Comparison of ENCODE assay signal across 25 cellular contexts in the genomic region with DNA sequence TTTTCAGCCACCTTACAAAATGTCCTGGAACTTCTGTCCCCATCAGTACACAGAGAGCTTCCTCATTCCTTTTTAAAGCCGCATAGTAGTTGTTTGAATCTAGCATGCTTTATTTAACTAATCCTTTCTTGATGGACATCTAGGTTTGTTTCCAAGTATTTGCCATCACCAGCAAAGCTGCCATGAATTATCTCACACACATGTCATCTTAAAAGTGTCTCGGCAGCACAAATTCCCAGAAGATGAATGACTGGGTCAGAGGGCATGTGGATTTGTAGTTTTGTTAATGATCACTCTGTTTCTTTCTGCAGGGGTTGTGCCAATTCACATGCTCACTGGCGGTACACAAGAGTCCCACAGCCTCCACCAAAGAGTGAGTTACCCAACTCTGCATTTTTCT.
DNase-seq lines count a peak whose midpoint lies in the region; ATAC-seq, FAIRE-seq and TF ChIP-seq lines count a peak whose summit lies in the region.
"Had no signal": no experiment of that assay in that cellular context is flagged by ENCODE, and none has a peak within 500 bp of the region (broad histone marks: within the 10 kb centered on the region; RNA-seq: fewer than 3 reads in every experiment).

No MANE protein-coding gene starts in this region.

- TF ChIP-seq CTCF in fibroblast of lung (conservative IDR thresholded peaks at IDR 0.05 in 1 of 2, IDR thresholded peaks at IDR 0.05 in 1 of 2; ENCODE audit: low read depth in 1 of 2, low read length in 2 of 2) (no peak), ascending aorta (IDR thresholded peaks at IDR 0.05) (no peak), GM10266 (IDR thresholded peaks at IDR 0.05; ENCODE audit: control insufficient read depth, insufficient read depth, low read depth, missing control alignments) (no peak)

- H3K36me3 ChIP-seq in fibroblast of lung (ENCODE audit: control insufficient read depth, insufficient read depth, low read length) (no peaks in the 10 kb centered on the region), trophoblast cell (ENCODE audit: control insufficient read depth in 1 of 2, insufficient read depth in 2 of 2, low read length in 2 of 2) (no peaks in the 10 kb centered on the region), ascending aorta (no peaks in the 10 kb centered on the region)
- H3K36me3 ChIP-seq: esophagus muscularis mucosa, SJSA1, uterus had no signal

- peak; percentile 10 for DNase-seq in Caki2 (ENCODE audit: low read depth)
- DNase-seq in RCC 7860 (ENCODE audit: low spot score) = peak; percentile 16
- peak; percentile 38 to 49 for DNase-seq in fibroblast of lung (ENCODE audit: low read depth in 2 of 2)
- DNase-seq in trophoblast cell = peak; percentile 31 to 66
- DNase-seq in ascending aorta (ENCODE audit: low spot score in 2 of 2) = no peak
- DNase-seq in urothelium cell line (ENCODE audit: low spot score) = no peak
- no peak for DNase-seq in GM10266 (ENCODE audit: extremely low spot score)
- DNase-seq: activated CD4-positive, alpha-beta T cell treated with anti-CD3 and anti-CD28 coated beads for 1 hour; activated CD8-positive, alpha-beta memory T cell treated with anti-CD3 and anti-CD28 coated beads for 24 hours; activated naive CD4-positive, alpha-beta T cell treated with anti-CD3 and anti-CD28 coated beads, Interleukin-2, amount 50 U/mL, for 16 hours; activated T-cell treated with anti-CD3 and anti-CD28 coated beads, Interleukin-2, amount 50 U/mL, for 4 hours; aorta; CD4-positive, CD25-positive, alpha-beta regulatory T cell; cerebellar nuclear complex; DMS 273 treated with DMSO at 0.1 percent for 48 hours; mesendoderm; naive thymus-derived CD8-positive, alpha-beta T cell; NK-92 treated with Interleukin-12 subunit alpha and Interleukin-12 subunit beta, amount 100 ng/mL, for 24 hours; uterus had no signal

- H2AK5ac ChIP-seq in trophoblast cell (ENCODE audit: low read length) = no peak overlapping the region

- no peak overlapping the region for H3K14ac ChIP-seq in trophoblast cell (ENCODE audit: low read length)

- no peak overlapping the region for H3K4me3 ChIP-seq in fibroblast of lung (replicated peaks in 1 of 4; ENCODE audit: control extremely low read depth in 1 of 4, insufficient read depth in 1 of 4, low read depth in 3 of 4, low read length in 4 of 4)
- no peak overlapping the region for H3K4me3 ChIP-seq in trophoblast cell (ENCODE audit: low read depth, low read length)
- H3K4me3 ChIP-seq in ascending aorta = no peak overlapping the region
- H3K4me3 ChIP-seq: esophagus muscularis mucosa, SJSA1, uterus had no signal

- no peaks in the 10 kb centered on the region for H4K20me1 ChIP-seq in fibroblast of lung (ENCODE audit: control insufficient read depth, extremely low read depth, insufficient read depth, low read length)

- in situ Hi-C loops in Caki2 (cut with HindIII; ENCODE audit: low pct_unique_long_range_greater_than_20kb, low sequenced_read_pairs) = no loop called here

- FAIRE-seq in RCC 7860 (lab: Jason Lieb, UNC) (peak; percentile 39), urothelium cell line (lab: Jason Lieb, UNC) (no peak)
- FAIRE-seq: G401.6 had no signal

- intact Hi-C loops in ascending aorta (cut with DNase I) = no loop called here

- H2BK12ac ChIP-seq in trophoblast cell (ENCODE audit: low read length) = no peak overlapping the region

- no peaks in the 10 kb centered on the region for H3K4me1 ChIP-seq in fibroblast of lung (ENCODE audit: control insufficient read depth, extremely low read depth, insufficient read depth, low read length)
- no peaks in the 10 kb centered on the region for H3K4me1 ChIP-seq in trophoblast cell (ENCODE audit: control insufficient read depth in 1 of 2, insufficient read depth in 2 of 2, low read length in 2 of 2)
- H3K4me1 ChIP-seq in ascending aorta = no peaks in the 10 kb centered on the region
- H3K4me1 ChIP-seq: esophagus muscularis mucosa, parathyroid adenoma, uterus had no signal

- ATAC-seq in GM18868 (IDR thresholded peaks at IDR 0.05; ENCODE audit: unreplicated experiment) = no peak
- ATAC-seq: activated T-cell treated with anti-CD3 and anti-CD28 coated beads, Interleukin-2, amount 50 U/mL, for 4 hours; naive thymus-derived CD8-positive, alpha-beta T cell; Panc1 had no signal

- H4K8ac ChIP-seq in trophoblast cell (ENCODE audit: low read depth, low read length) = no peak overlapping the region

- no peak overlapping the region for H3K23ac ChIP-seq in trophoblast cell (ENCODE audit: low read length)

- no peaks in the 10 kb centered on the region for H3K27me3 ChIP-seq in fibroblast of lung (ENCODE audit: control insufficient read depth, insufficient read depth, low read length)
- H3K27me3 ChIP-seq in trophoblast cell (ENCODE audit: insufficient read depth, low read length) = no peaks in the 10 kb centered on the region
- H3K27me3 ChIP-seq in ascending aorta = no peaks in the 10 kb centered on the region
- H3K27me3 ChIP-seq: SJSA1, uterus had no signal

- H3K9ac ChIP-seq in fibroblast of lung (ENCODE audit: insufficient read depth, low read length) (no peak overlapping the region), trophoblast cell (ENCODE audit: low read length) (no peak overlapping the region)
- H3K9ac ChIP-seq: parathyroid adenoma had no signal

- no CpG with 5 or more reads among the region's 3 CpGs for WGBS in trophoblast cell (ENCODE audit: extremely low coverage, insufficient coverage, insufficient read length)

- H4K12ac ChIP-seq in trophoblast cell (ENCODE audit: low read depth, low read length) = no peak overlapping the region

- no peak overlapping the region for H3K4ac ChIP-seq in trophoblast cell (ENCODE audit: low read depth, low read length)

- H2BK5ac ChIP-seq in trophoblast cell (ENCODE audit: low read depth, low read length, poor library complexity) = no peak overlapping the region

- H3K79me1 ChIP-seq in trophoblast cell (ENCODE audit: low read length) = no peaks in the 10 kb centered on the region

- H2BK120ac ChIP-seq in trophoblast cell (ENCODE audit: insufficient read depth, low read length, poor library complexity) = no peak overlapping the region

- no peak overlapping the region for H4K91ac ChIP-seq in trophoblast cell (ENCODE audit: low read depth, low read length)

- no peak overlapping the region for H3K27ac ChIP-seq in fibroblast of lung (ENCODE audit: insufficient read depth, low read length)
- H3K27ac ChIP-seq in trophoblast cell (ENCODE audit: low read depth, low read length) = no peak overlapping the region
- no peak overlapping the region for H3K27ac ChIP-seq in ascending aorta
- H3K27ac ChIP-seq: esophagus muscularis mucosa, parathyroid adenoma, SJSA1, uterus had no signal

- no peak overlapping the region for H3K18ac ChIP-seq in trophoblast cell (ENCODE audit: low read length)

- no peaks in the 10 kb centered on the region for H3K9me3 ChIP-seq in fibroblast of lung (ENCODE audit: control insufficient read depth, insufficient read depth, low read depth, low read length)
- peaks cover 2% of the 10 kb centered on the region for H3K9me3 ChIP-seq in trophoblast cell (ENCODE audit: insufficient read depth, low read depth, low read length)
- H3K9me3 ChIP-seq in ascending aorta = no peaks in the 10 kb centered on the region
- H3K9me3 ChIP-seq: esophagus muscularis mucosa, SJSA1, uterus had no signal

- no peaks in the 10 kb centered on the region for H3K79me2 ChIP-seq in fibroblast of lung (ENCODE audit: control insufficient read depth, insufficient read depth, low read length)
- H3K79me2 ChIP-seq in trophoblast cell (ENCODE audit: control insufficient read depth, insufficient read depth, low read length, poor library complexity) = no peaks in the 10 kb centered on the region
- H3K79me2 ChIP-seq: parathyroid adenoma had no signal

- H3K4me2 ChIP-seq in fibroblast of lung (ENCODE audit: extremely low read depth, insufficient read depth, low read length) (no peak overlapping the region), trophoblast cell (ENCODE audit: low read length) (no peak overlapping the region)

- no peak overlapping the region for H2AFZ ChIP-seq in fibroblast of lung (ENCODE audit: low read length)
- H2AFZ ChIP-seq in trophoblast cell (ENCODE audit: insufficient read depth, low read length, poor library complexity) = no peak overlapping the region
- H2AFZ ChIP-seq: parathyroid adenoma had no signal

Comparison
In these comparisons a context has a peak if more than half of its experiments do, and no peak if none do; other contexts are left out.
1. DNase-seq: peak in Caki2 (single experiment), RCC 7860 (single experiment), fibroblast of lung (2 of 2) and trophoblast cell (2 of 2); none in ascending aorta (0 of 2), urothelium cell line (single experiment) and GM10266 (single experiment).